In genomic region chr2:201971516-201972228, GRCh38 we compare ENCODE assay signal across 13 cellular contexts.
DNase-seq lines count a peak whose midpoint lies in the region; ATAC-seq and TF ChIP-seq lines count a peak whose summit lies in the region.
"Had no signal": no experiment of that assay in that cellular context is flagged by ENCODE, and none has a peak within 500 bp of the region (broad histone marks: within the 10 kb centered on the region; RNA-seq: fewer than 3 reads in every experiment).

No MANE protein-coding gene starts in this region.

- H3K4me1 ChIP-seq in transverse colon (peaks cover 0 to 9% (median 5%) of the 10 kb centered on the region in 4 donors), aorta (ENCODE audit: control insufficient read depth in 1 of 2, insufficient read depth in 2 of 2, low read length in 2 of 2) (no peaks in the 10 kb centered on the region)
- H3K4me1 ChIP-seq: spleen had no signal

- no peak overlapping the region for H3K27ac Mint-ChIP-seq in activated T-cell treated with anti-CD3 and anti-CD28 coated beads, Interleukin-2, amount 50 U/mL, for 72 hours
- H3K27ac Mint-ChIP-seq: activated naive CD8-positive, alpha-beta T cell treated with anti-CD3 and anti-CD28 coated beads, Interleukin-2, amount 10 ng/mL, durations not matched to agents 7 days and 5 days; T-helper 17 cell had no signal

- intact Hi-C loops in transverse colon (cut with DNase I; ENCODE audit: low total_unique reads) (no loop called here), aorta (cut with DNase I) (no loop called here)

- DNase-seq in ELR (ENCODE audit: low read depth), result peak; percentile 17
- DNase-seq in NCI-H446 (lab: John Stamatoyannopoulos, UW), result peak; percentile 79 to 90
- DNase-seq in fibroblast of mammary gland (ENCODE audit: low read depth), result peak; percentile 61
- DNase-seq in occipital lobe (lab: John Stamatoyannopoulos, UW), result peak; percentile 47
- no peak for DNase-seq in transverse colon
- DNase-seq in NCI-H2171 (lab: John Stamatoyannopoulos, UW), result no peak
- DNase-seq in aorta, result no peak
- no peak for DNase-seq in activated T-cell treated with anti-CD3 and anti-CD28 coated beads, Interleukin-2, amount 50 U/mL, for 72 hours
- DNase-seq: activated naive CD8-positive, alpha-beta T cell treated with anti-CD3 and anti-CD28 coated beads, Interleukin-2, amount 10 ng/mL, durations not matched to agents 7 days and 5 days; effector memory CD4-positive, alpha-beta T cell; NCI-H1417; spleen; T-helper 17 cell had no signal

- H3K9me3 ChIP-seq in transverse colon (no peaks in the 10 kb centered on the region), aorta (ENCODE audit: control insufficient read depth, low read length) (no peaks in the 10 kb centered on the region)

- H3K4me3 ChIP-seq in fibroblast of mammary gland (ENCODE audit: control insufficient read depth, low read depth, low read length) (no peak overlapping the region), transverse colon (no peak overlapping the region), aorta (ENCODE audit: low read length in 2 of 2) (no peak overlapping the region)
- H3K4me3 ChIP-seq: spleen had no signal

- H3K27ac ChIP-seq in transverse colon (no peak overlapping the region), aorta (ENCODE audit: low read depth in 1 of 2, low read length in 2 of 2) (no peak overlapping the region)
- H3K27ac ChIP-seq: spleen had no signal

- TF ChIP-seq POLR2A in transverse colon (IDR thresholded peaks at IDR 0.05), result no peak

- H3K4me3 Mint-ChIP-seq in activated T-cell treated with anti-CD3 and anti-CD28 coated beads, Interleukin-2, amount 50 U/mL, for 72 hours, result no peak overlapping the region
- H3K4me3 Mint-ChIP-seq: activated naive CD8-positive, alpha-beta T cell treated with anti-CD3 and anti-CD28 coated beads, Interleukin-2, amount 10 ng/mL, durations not matched to agents 7 days and 5 days; T-helper 17 cell had no signal

- no peaks in the 10 kb centered on the region for H3K36me3 ChIP-seq in transverse colon
- H3K36me3 ChIP-seq in aorta (ENCODE audit: control insufficient read depth in 1 of 2, insufficient read depth in 2 of 2, low read length in 1 of 2), result no peaks in the 10 kb centered on the region
- H3K36me3 ChIP-seq: spleen had no signal

- H3K27me3 Mint-ChIP-seq in activated T-cell treated with anti-CD3 and anti-CD28 coated beads, Interleukin-2, amount 50 U/mL, for 72 hours (ENCODE audit: low read depth), result no peaks in the 10 kb centered on the region
- H3K27me3 Mint-ChIP-seq: activated naive CD8-positive, alpha-beta T cell treated with anti-CD3 and anti-CD28 coated beads, Interleukin-2, amount 10 ng/mL, durations not matched to agents 7 days and 5 days had no signal

- no peaks in the 10 kb centered on the region for H3K4me1 Mint-ChIP-seq in activated T-cell treated with anti-CD3 and anti-CD28 coated beads, Interleukin-2, amount 50 U/mL, for 72 hours (ENCODE audit: low read depth)
- H3K4me1 Mint-ChIP-seq: activated naive CD8-positive, alpha-beta T cell treated with anti-CD3 and anti-CD28 coated beads, Interleukin-2, amount 10 ng/mL, durations not matched to agents 7 days and 5 days; T-helper 17 cell had no signal

- H3K27me3 ChIP-seq in transverse colon (no peaks in the 10 kb centered on the region), aorta (ENCODE audit: control insufficient read depth in 1 of 2, insufficient read depth in 2 of 2, low read length in 1 of 2) (no peaks in the 10 kb centered on the region)

- in situ Hi-C loops in transverse colon (cut with MboI; ENCODE audit: low pct_ligation_motif_present in 1 of 4, low pct_unique_long_range_greater_than_20kb in 1 of 4, low sequenced_read_pairs in 3 of 4), result no loop called here

- ATAC-seq in aorta (ENCODE audit: low FRiP score), result no peak
- no peak for ATAC-seq in activated T-cell treated with anti-CD3 and anti-CD28 coated beads, Interleukin-2, amount 50 U/mL, for 72 hours (replicated peaks in 1 of 2)
- ATAC-seq: T-helper 17 cell had no signal

- TF ChIP-seq CTCF in fibroblast of mammary gland (conservative IDR thresholded peaks at IDR 0.05; ENCODE audit: control insufficient read depth, insufficient read depth, low read depth, low read length), result no peak
- TF ChIP-seq CTCF in transverse colon (IDR thresholded peaks at IDR 0.05), result no peak

- WGBS in transverse colon (ENCODE audit: low coverage in 1 of 2), 2 donors, result 71% methylated on average over 3 of the region's 5 CpGs; no CpG with 5 or more reads in 1 of the 2 donors
- 34 to 36% methylated on average over 5 of the region's 5 CpGs for WGBS in aorta, 2 donors

- TF ChIP-seq EP300 in transverse colon (IDR thresholded peaks at IDR 0.05; ENCODE audit: low read depth), result no peak

- no peaks in the 10 kb centered on the region for H3K36me3 Mint-ChIP-seq in activated T-cell treated with anti-CD3 and anti-CD28 coated beads, Interleukin-2, amount 50 U/mL, for 72 hours (ENCODE audit: insufficient read depth in 2 of 2)
- H3K36me3 Mint-ChIP-seq: activated naive CD8-positive, alpha-beta T cell treated with anti-CD3 and anti-CD28 coated beads, Interleukin-2, amount 10 ng/mL, durations not matched to agents 7 days and 5 days had no signal

- no peaks in the 10 kb centered on the region for H3K9me3 Mint-ChIP-seq in activated T-cell treated with anti-CD3 and anti-CD28 coated beads, Interleukin-2, amount 50 U/mL, for 72 hours
- H3K9me3 Mint-ChIP-seq: activated naive CD8-positive, alpha-beta T cell treated with anti-CD3 and anti-CD28 coated beads, Interleukin-2, amount 10 ng/mL, durations not matched to agents 7 days and 5 days had no signal

Comparison
In these comparisons a context has a peak if more than half of its experiments do, and no peak if none do; other contexts are left out.
1. DNase-seq: peak in ELR (single experiment), NCI-H446 (2 of 2), fibroblast of mammary gland (single experiment) and occipital lobe (single experiment); none in transverse colon (single experiment), NCI-H2171 (single experiment), aorta (0 of 2) and activated T-cell treated with anti-CD3 and anti-CD28 coated beads, Interleukin-2, amount 50 U/mL, for 72 hours (0 of 2).